In the genomic region with DNA sequence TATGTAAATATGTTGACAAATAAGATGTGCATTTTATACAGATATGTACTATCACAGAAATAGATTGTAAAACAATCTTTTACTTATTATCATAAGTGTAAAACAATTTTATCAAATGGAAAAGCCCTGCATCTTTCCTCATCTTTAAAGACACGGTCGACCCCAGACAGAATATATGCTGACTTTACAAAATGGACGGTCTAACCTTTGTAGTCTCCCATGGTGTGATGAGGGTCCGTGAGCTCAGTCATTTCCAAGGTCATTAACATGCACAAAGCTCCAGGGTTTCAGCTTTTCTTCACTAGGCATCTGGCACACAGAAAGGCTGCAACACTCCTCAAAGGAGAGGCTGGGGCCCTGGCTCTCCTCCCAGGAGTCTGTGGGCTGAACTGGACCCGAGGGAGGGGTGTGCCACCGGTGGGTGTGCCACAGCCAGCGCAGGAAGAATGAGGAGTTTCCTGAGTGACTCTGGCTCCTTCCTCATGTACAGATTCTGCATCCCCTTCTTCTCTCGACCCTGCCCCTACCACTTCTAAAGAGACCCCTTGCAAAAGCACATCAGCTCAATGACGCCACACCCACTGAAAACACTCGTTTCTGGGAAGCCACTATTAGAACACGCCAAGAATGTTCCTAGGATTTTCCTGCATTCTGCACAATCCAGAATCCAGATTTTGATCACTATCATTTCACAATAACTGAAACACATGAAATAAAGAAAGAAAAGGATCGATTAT, we compare ENCODE assay signal across 7 cellular contexts. TPM values are rescaled to one million over a fixed set of nuclear protein-coding genes. Genes with fewer than 3 reads are reported as not detected.
DNase-seq lines count a peak whose midpoint lies in the region; ATAC-seq, FAIRE-seq and TF ChIP-seq lines count a peak whose summit lies in the region.

No MANE protein-coding gene starts in this region.

- TSS peak; percentile 66 for BruUV-seq in Panc1 (replicated peaks; lab: Mats Ljungman, UMichigan)

- in situ Hi-C loops in Panc1 (cut with HindIII; ENCODE audit: low pct_unique_long_range_greater_than_20kb, low sequenced_read_pairs), result no loop called here

- CTCF ChIA-PET in Panc1 (lab: Charles Lee), result interaction anchor here (0.6 to 1.6 kb wide), 2 partner anchors 10 to 40 kb away, joined by 5 to 10 read pairs; no protein-coding TSS in a partner anchor

- H3K27me3 ChIP-seq in Panc1 (ENCODE audit: control insufficient read depth, insufficient read depth, low read length) (no peaks in the 10 kb centered on the region), esophagus muscularis mucosa (no peaks in the 10 kb centered on the region), mucosa of stomach (ENCODE audit: control insufficient read depth, insufficient read depth, low read length) (no peaks in the 10 kb centered on the region)

- H3K4me1 ChIP-seq in Panc1 (ENCODE audit: control insufficient read depth, insufficient read depth, low read length) (peaks cover 90% of the 10 kb centered on the region), esophagus muscularis mucosa (peaks cover 38 to 52% (median 40%) of the 10 kb centered on the region in 4 donors), mucosa of stomach (ENCODE audit: control insufficient read depth, insufficient read depth, low read length) (peaks cover 52% of the 10 kb centered on the region)

- no peak for TF ChIP-seq EP300 in esophagus muscularis mucosa (IDR thresholded peaks at IDR 0.05)

- FAIRE-seq in urothelium cell line (lab: Jason Lieb, UNC), result no peak

- intact Hi-C loops in Panc1 (cut with micrococcal nuclease; ENCODE audit: unreplicated experiment), result loop anchor here (5.0 kb wide), 1 partner anchor 52 kb away; no protein-coding TSS in a partner anchor
- intact Hi-C loops in esophagus muscularis mucosa (cut with DNase I), result no loop called here

- WGBS in esophagus muscularis mucosa, result 47% methylated on average over 11 of the region's 12 CpGs

- H3K9me3 ChIP-seq in Panc1 (ENCODE audit: control insufficient read depth, insufficient read depth, low read depth, low read length), result no peaks in the 10 kb centered on the region
- no peaks in the 10 kb centered on the region for H3K9me3 ChIP-seq in esophagus muscularis mucosa
- H3K9me3 ChIP-seq in mucosa of stomach (ENCODE audit: control insufficient read depth, low read length), result no peaks in the 10 kb centered on the region

- H3K9ac ChIP-seq in mucosa of stomach (ENCODE audit: low read length), result peak overlapping the region; percentile 52

- DNase-seq in Panc1 (ENCODE audit: low read depth, low spot score) (no peak), esophagus muscularis mucosa (ENCODE audit: extremely low spot score) (no peak), urothelium cell line (ENCODE audit: low spot score) (peak; percentile 71), HK-2 (ENCODE audit: unreplicated experiment) (no peak), NCI-H1436 treated with DMSO at 0.1 percent for 48 hours (lab: John Stamatoyannopoulos, UW) (no peak)

- H3K36me3 ChIP-seq in Panc1 (ENCODE audit: control insufficient read depth, insufficient read depth, low read length) (no peaks in the 10 kb centered on the region), esophagus muscularis mucosa (no peaks in the 10 kb centered on the region), mucosa of stomach (ENCODE audit: control insufficient read depth, insufficient read depth, low read length) (no peaks in the 10 kb centered on the region)

- H3K27ac ChIP-seq in Panc1 (ENCODE audit: low read length) (peak overlapping the region; percentile 100), esophagus muscularis mucosa (replicated peaks in 1 of 4) (peak overlapping the region; percentile 47 to 75 (median 60))

- H3K4me3 ChIP-seq in Panc1 (ENCODE audit: low read depth in 2 of 2, low read length in 2 of 2), result peak overlapping the region; percentile 48 to 55
- peak overlapping the region; percentile 34 to 45 (median 37) for H3K4me3 ChIP-seq in esophagus muscularis mucosa
- H3K4me3 ChIP-seq in mucosa of stomach (ENCODE audit: low read length), result peak overlapping the region; percentile 29

- TF ChIP-seq POLR2A in esophagus muscularis mucosa (IDR thresholded peaks at IDR 0.05; ENCODE audit: low read depth), result no peak

- ATAC-seq in Panc1 (peak; percentile 74), GM18907 (IDR thresholded peaks at IDR 0.05; ENCODE audit: unreplicated experiment) (no peak)

- TF ChIP-seq CTCF in Panc1 (IDR thresholded peaks at IDR 0.05) (no peak), esophagus muscularis mucosa (IDR thresholded peaks at IDR 0.05) (no peak)

- POLR2A ChIA-PET in Panc1 (lab: Charles Lee), result interaction anchor here (0.6 to 1.2 kb wide), 3 partner anchors 19 to 536 kb away, joined by 3 to 6 read pairs (median 3); no protein-coding TSS in a partner anchor

RNA-seq across cellular contexts. Expression of gene ABLIM1, which starts 26.2 kb away (rescaled TPM):
- total RNA-seq in Panc1 (2021; ENCODE audit: unreplicated experiment) (274 TPM), esophagus muscularis mucosa (100 to 1,000 TPM in 3 of 4 donors, 10 to 100 TPM in 1; 83.1 to 145 (median 120) TPM)
- 97.4 TPM for polyA plus RNA-seq in Panc1 (2012; ENCODE audit: insufficient read length)
